ENCODE assay signal across 1 cellular context in the genomic region with DNA sequence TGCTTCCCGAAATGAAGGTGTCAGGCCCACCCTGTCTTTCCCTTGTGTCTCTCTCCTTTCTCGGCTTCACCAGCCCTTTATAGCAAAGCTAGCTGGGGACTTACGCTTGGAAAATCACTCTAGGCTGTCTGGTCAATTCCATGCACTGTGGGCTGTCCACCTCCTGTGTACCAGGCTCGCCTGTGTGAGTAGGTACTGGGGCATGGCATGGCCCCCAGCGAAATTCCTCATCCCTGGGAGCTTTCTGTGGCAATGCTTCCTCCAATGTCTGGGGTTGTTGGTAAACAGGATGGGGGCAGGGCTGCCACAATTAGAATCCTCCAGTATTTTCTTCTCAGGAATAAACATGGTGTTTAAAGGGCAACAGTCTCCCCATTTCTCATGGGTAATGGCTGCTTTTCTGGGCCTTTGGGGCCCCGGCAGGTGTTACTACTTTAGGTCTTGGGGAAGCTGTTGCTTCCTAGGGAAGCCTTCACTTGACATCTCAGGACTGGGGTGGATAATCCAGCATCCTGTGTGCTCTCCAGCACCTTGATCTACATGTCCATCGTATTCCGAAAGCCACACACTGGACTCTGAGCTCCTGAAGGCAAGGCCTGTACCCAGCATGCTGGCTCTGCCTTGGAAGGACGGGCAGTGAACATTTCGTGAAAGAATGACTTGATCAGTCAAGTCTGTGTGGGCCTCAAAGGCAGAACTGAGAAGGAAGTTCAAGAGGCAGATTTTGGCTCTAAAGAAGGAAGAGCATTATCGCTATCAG.
TF ChIP-seq lines count a peak whose summit lies in the region.

No MANE protein-coding gene starts in this region.

TF ChIP-seq in HepG2, 621 proteins besides CTCF, POLR2A, EP300 and RAD21:
- TF ChIP-seq, protein P1, sequence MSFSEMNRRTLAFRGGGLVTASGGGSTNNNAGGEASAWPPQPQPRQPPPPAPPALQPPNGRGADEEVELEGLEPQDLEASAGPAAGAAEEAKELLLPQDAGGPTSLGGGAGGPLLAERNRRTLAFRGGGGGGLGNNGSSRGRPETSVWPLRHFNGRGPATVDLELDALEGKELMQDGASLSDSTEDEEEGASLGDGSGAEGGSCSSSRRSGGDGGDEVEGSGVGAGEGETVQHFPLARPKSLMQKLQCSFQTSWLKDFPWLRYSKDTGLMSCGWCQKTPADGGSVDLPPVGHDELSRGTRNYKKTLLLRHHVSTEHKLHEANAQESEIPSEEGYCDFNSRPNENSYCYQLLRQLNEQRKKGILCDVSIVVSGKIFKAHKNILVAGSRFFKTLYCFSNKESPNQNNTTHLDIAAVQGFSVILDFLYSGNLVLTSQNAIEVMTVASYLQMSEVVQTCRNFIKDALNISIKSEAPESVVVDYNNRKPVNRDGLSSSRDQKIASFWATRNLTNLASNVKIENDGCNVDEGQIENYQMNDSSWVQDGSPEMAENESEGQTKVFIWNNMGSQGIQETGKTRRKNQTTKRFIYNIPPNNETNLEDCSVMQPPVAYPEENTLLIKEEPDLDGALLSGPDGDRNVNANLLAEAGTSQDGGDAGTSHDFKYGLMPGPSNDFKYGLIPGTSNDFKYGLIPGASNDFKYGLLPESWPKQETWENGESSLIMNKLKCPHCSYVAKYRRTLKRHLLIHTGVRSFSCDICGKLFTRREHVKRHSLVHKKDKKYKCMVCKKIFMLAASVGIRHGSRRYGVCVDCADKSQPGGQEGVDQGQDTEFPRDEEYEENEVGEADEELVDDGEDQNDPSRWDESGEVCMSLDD (CRISPR knock-in tag; IDR thresholded peaks at IDR 0.05; ENCODE audit: borderline replicate concordance) = no peak
- TF ChIP-seq, protein P2, sequence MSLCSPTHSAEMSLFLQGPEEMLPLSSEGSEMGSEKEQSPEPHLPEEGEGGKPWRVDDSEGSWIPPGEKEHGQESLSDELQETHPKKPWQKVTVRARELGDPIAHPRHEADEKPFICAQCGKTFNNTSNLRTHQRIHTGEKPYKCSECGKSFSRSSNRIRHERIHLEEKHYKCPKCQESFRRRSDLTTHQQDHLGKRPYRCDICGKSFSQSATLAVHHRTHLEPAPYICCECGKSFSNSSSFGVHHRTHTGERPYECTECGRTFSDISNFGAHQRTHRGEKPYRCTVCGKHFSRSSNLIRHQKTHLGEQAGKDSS (CRISPR knock-in tag; IDR thresholded peaks at IDR 0.05; ENCODE audit: borderline replicate concordance, low read depth) = no peak
- TF ChIP-seq ZNF703 (CRISPR knock-in tag; IDR thresholded peaks at IDR 0.05; ENCODE audit: borderline replicate concordance) = no peak
- TF ChIP-seq PITX1 (CRISPR knock-in tag; IDR thresholded peaks at IDR 0.05) = peak; percentile 52; the same call in 1 of the 2 replicates
- no peak for TF ChIP-seq ERF (CRISPR knock-in tag; IDR thresholded peaks at IDR 0.05)
- TF ChIP-seq GZF1 (CRISPR knock-in tag; IDR thresholded peaks at IDR 0.05) = 0 out of 2 replicates have a peak, but pooled peaks have one; percentile 35
- TF ChIP-seq ZNF256 (CRISPR knock-in tag; conservative IDR thresholded peaks at IDR 0.05) = no peak
- TF ChIP-seq ZSCAN30 (CRISPR knock-in tag; IDR thresholded peaks at IDR 0.05) = no peak
- no peak for TF ChIP-seq DPF2 (CRISPR knock-in tag; IDR thresholded peaks at IDR 0.05; ENCODE audit: borderline replicate concordance, low read depth)
- TF ChIP-seq SP2 (CRISPR knock-in tag; IDR thresholded peaks at IDR 0.05) = no peak
- TF ChIP-seq ZBTB20 (CRISPR knock-in tag; IDR thresholded peaks at IDR 0.05; ENCODE audit: borderline replicate concordance, low read depth) = 0 out of 2 replicates have a peak, but pooled peaks have one; percentile 43
